14 cellular contexts compared by ENCODE assay signal in the genomic region with DNA sequence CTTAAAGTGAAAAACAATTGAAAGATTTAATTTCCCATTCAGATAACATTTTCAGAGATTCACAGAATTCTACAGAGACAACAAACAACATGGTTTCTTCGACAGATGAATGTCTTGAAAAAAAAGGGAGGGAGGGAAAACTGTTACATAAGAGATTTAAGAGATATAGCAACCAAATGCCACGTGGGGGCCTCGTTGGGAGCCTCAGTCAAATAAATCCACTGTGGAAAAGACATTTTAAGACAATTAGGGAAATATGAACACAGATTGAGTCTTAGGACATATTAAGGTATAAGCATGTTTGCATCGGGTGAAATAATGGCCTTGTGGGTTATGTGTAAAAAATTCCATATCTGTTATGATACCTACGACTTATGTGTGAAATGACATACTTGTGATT. TPM values are rescaled to one million over a fixed set of nuclear protein-coding genes. Genes with fewer than 3 reads are reported as not detected.
A peak's percentile ranks its signal among the peaks of the same experiment; 100 is the strongest.
DNase-seq lines count a peak whose midpoint lies in the region; ATAC-seq and TF ChIP-seq lines count a peak whose summit lies in the region.
"Had no signal": no experiment of that assay in that cellular context is flagged by ENCODE, and none has a peak within 500 bp of the region (broad histone marks: within the 10 kb centered on the region; RNA-seq: fewer than 3 reads in every experiment).

No MANE protein-coding gene starts in this region.

- no peak overlapping the region for H2BK20ac ChIP-seq in H9 (ENCODE audit: low read depth, low read length, poor library complexity, severe bottlenecking)

- no peak overlapping the region for H3K18ac ChIP-seq in H9 (ENCODE audit: insufficient read length, low read depth, low read length)

- no peaks in the 10 kb centered on the region for H3K9me3 ChIP-seq in H9 (ENCODE audit: control insufficient read depth, low read depth, low read length)
- H3K9me3 ChIP-seq: colonic mucosa, suprapubic skin had no signal

- H3K9ac ChIP-seq in H9 (ENCODE audit: extremely low read depth, insufficient read length, low read length) = no peak overlapping the region

- no peak overlapping the region for H3K23ac ChIP-seq in H9 (ENCODE audit: insufficient read length, low read depth, low read length)

- no peak overlapping the region for H4K8ac ChIP-seq in H9 (replicated peaks; ENCODE audit: insufficient read length, low read depth, low read length)

- no peak overlapping the region for H2AK5ac ChIP-seq in H9 (ENCODE audit: insufficient read length, low read length)

- no peak overlapping the region for H3K56ac ChIP-seq in H9 (ENCODE audit: insufficient read length, low read depth, low read length)

- H3K9me3 Mint-ChIP-seq in CD14-positive monocyte (no peaks in the 10 kb centered on the region), H9 (no peaks in the 10 kb centered on the region)
- H3K9me3 Mint-ChIP-seq in stimulated activated effector memory CD8-positive, alpha-beta T cell treated with anti-CD3 and anti-CD28 coated beads, Interleukin-12 subunit alpha, Interleukin-12 subunit beta, amount 100 ng/mL, for 72 hours = no peaks in the 10 kb centered on the region
- no peaks in the 10 kb centered on the region for H3K9me3 Mint-ChIP-seq in activated naive CD8-positive, alpha-beta T cell treated with anti-CD3 and anti-CD28 coated beads for 36 hours
- H3K9me3 Mint-ChIP-seq: activated naive CD4-positive, alpha-beta T cell treated with anti-CD3 and anti-CD28 coated beads, Interleukin-2, amount 10 ng/mL, durations not matched to agents 7 days and 5 days had no signal

- no peaks in the 10 kb centered on the region; the same call in 1 of the 2 replicates for H3K27me3 ChIP-seq in H9 (ENCODE audit: insufficient read depth, low read length)
- H3K27me3 ChIP-seq: colonic mucosa, suprapubic skin had no signal

- no peaks in the 10 kb centered on the region for H4K20me1 ChIP-seq in H9 (ENCODE audit: control insufficient read depth, insufficient read depth, insufficient read length)

- TF ChIP-seq CTCF in CD14-positive monocyte (IDR thresholded peaks at IDR 0.05) (peak; percentile 18), H9 (conservative IDR thresholded peaks at IDR 0.05) (peak; percentile 39; the same call in 2 of the 3 replicates), fibroblast of the aortic adventitia (IDR thresholded peaks at IDR 0.05; ENCODE audit: insufficient read depth, low read length) (no peak)

- in situ Hi-C loops in SK-MEL-5 (cut with HindIII; ENCODE audit: low pct_unique_long_range_greater_than_20kb, low sequenced_read_pairs) = loop anchor here (25.0 kb wide), 1 partner anchor 145 kb away; the partner anchor contains the start of gene TTLL3

- WGBS in H9 (ENCODE audit: extremely low coverage, insufficient read length, low lambda C conversion rate) = no CpG with 5 or more reads among the region's 5 CpGs

- H4K5ac ChIP-seq in H9 (ENCODE audit: insufficient read length, low read depth, low read length) = no peak overlapping the region

- ATAC-seq in stimulated activated effector memory CD8-positive, alpha-beta T cell treated with anti-CD3 and anti-CD28 coated beads, Interleukin-12 subunit alpha, Interleukin-12 subunit beta, amount 100 ng/mL, for 72 hours = no peak
- ATAC-seq in GM21367 (IDR thresholded peaks at IDR 0.05; ENCODE audit: unreplicated experiment) = no peak
- ATAC-seq: Right ventricle myocardium inferior had no signal

- peaks cover 9 to 15% of the 10 kb centered on the region in 2 donors for H3K36me3 Mint-ChIP-seq in CD14-positive monocyte
- no peaks in the 10 kb centered on the region for H3K36me3 Mint-ChIP-seq in H9 (ENCODE audit: insufficient read depth in 1 of 3, low read depth in 3 of 3)
- H3K36me3 Mint-ChIP-seq in stimulated activated effector memory CD8-positive, alpha-beta T cell treated with anti-CD3 and anti-CD28 coated beads, Interleukin-12 subunit alpha, Interleukin-12 subunit beta, amount 100 ng/mL, for 72 hours = no peaks in the 10 kb centered on the region
- no peaks in the 10 kb centered on the region for H3K36me3 Mint-ChIP-seq in activated naive CD8-positive, alpha-beta T cell treated with anti-CD3 and anti-CD28 coated beads for 36 hours
- H3K36me3 Mint-ChIP-seq: activated naive CD4-positive, alpha-beta T cell treated with anti-CD3 and anti-CD28 coated beads, Interleukin-2, amount 10 ng/mL, durations not matched to agents 7 days and 5 days had no signal

- H3K14ac ChIP-seq in H9 (ENCODE audit: insufficient read depth, low read length) = no peak overlapping the region

- H3K27ac ChIP-seq in H9 (ENCODE audit: insufficient read length, low read depth, low read length) = no peak overlapping the region
- H3K27ac ChIP-seq: colonic mucosa, suprapubic skin had no signal

- H2BK120ac ChIP-seq in H9 (ENCODE audit: low read depth, low read length, poor library complexity, severe bottlenecking) = no peak overlapping the region

- H2AFZ ChIP-seq in H9 (ENCODE audit: low read length) = no peak overlapping the region

- H3K27me3 Mint-ChIP-seq in CD14-positive monocyte (ENCODE audit: low read depth in 3 of 3) = peaks cover 2 to 9% (median 8%) of the 10 kb centered on the region in 3 donors
- peaks cover 46% of the 10 kb centered on the region for H3K27me3 Mint-ChIP-seq in H9 (ENCODE audit: low read depth)
- H3K27me3 Mint-ChIP-seq in activated naive CD8-positive, alpha-beta T cell treated with anti-CD3 and anti-CD28 coated beads for 36 hours = no peaks in the 10 kb centered on the region
- H3K27me3 Mint-ChIP-seq: activated naive CD4-positive, alpha-beta T cell treated with anti-CD3 and anti-CD28 coated beads, Interleukin-2, amount 10 ng/mL, durations not matched to agents 7 days and 5 days had no signal

- H4K91ac ChIP-seq in H9 (ENCODE audit: insufficient read length, low read depth, low read length) = no peak overlapping the region

- H3K79me2 ChIP-seq in H9 (ENCODE audit: insufficient read depth, low read length) = no peaks in the 10 kb centered on the region

- H2BK5ac ChIP-seq in H9 (ENCODE audit: insufficient read length, low read length) = no peak overlapping the region

- DNase-seq in CD14-positive monocyte (ENCODE audit: low spot score) (no peak), H9 (peak; percentile 1), SK-MEL-5 (ENCODE audit: low read depth, low spot score) (peak; percentile 39), fibroblast of the aortic adventitia (ENCODE audit: low read depth) (peak; percentile 40), islet precursor cell (no peak)
- DNase-seq in stimulated activated effector memory CD8-positive, alpha-beta T cell treated with anti-CD3 and anti-CD28 coated beads, Interleukin-12 subunit alpha, Interleukin-12 subunit beta, amount 100 ng/mL, for 72 hours (ENCODE audit: low spot score in 2 of 2) = no peak
- DNase-seq in activated naive CD8-positive, alpha-beta T cell treated with anti-CD3 and anti-CD28 coated beads for 36 hours = no peak
- DNase-seq: activated naive CD4-positive, alpha-beta T cell treated with anti-CD3 and anti-CD28 coated beads, Interleukin-2, amount 10 ng/mL, durations not matched to agents 7 days and 5 days; colonic mucosa; NCI-H1092 had no signal

- no peak overlapping the region for H2BK15ac ChIP-seq in H9 (ENCODE audit: low read depth, low read length)

- H3K4ac ChIP-seq in H9 (ENCODE audit: low read depth, low read length) = no peak overlapping the region

- no peaks in the 10 kb centered on the region for H3K23me2 ChIP-seq in H9 (ENCODE audit: insufficient read length, low read depth, low read length, poor library complexity, severe bottlenecking)

- H3K79me1 ChIP-seq in H9 (ENCODE audit: insufficient read depth, low read depth, low read length, poor library complexity, severe bottlenecking) = no peaks in the 10 kb centered on the region

- intact Hi-C loops in CD14-positive monocyte (cut with micrococcal nuclease) = no loop called here

- no peak overlapping the region for H3T11ph ChIP-seq in H9 (ENCODE audit: low read length)

- H3K4me3 Mint-ChIP-seq in CD14-positive monocyte = no peak overlapping the region
- H3K4me3 Mint-ChIP-seq in H9 = no peak overlapping the region
- H3K4me3 Mint-ChIP-seq in stimulated activated effector memory CD8-positive, alpha-beta T cell treated with anti-CD3 and anti-CD28 coated beads, Interleukin-12 subunit alpha, Interleukin-12 subunit beta, amount 100 ng/mL, for 72 hours = no peak overlapping the region
- no peak overlapping the region for H3K4me3 Mint-ChIP-seq in activated naive CD8-positive, alpha-beta T cell treated with anti-CD3 and anti-CD28 coated beads for 36 hours
- H3K4me3 Mint-ChIP-seq: activated naive CD4-positive, alpha-beta T cell treated with anti-CD3 and anti-CD28 coated beads, Interleukin-2, amount 10 ng/mL, durations not matched to agents 7 days and 5 days had no signal

- no peak overlapping the region for H2BK12ac ChIP-seq in H9 (ENCODE audit: insufficient read length, low read depth, low read length)

- no peak overlapping the region for H3K4me2 ChIP-seq in H9 (ENCODE audit: insufficient read depth, insufficient read length, low read length)
- H3K4me2 ChIP-seq: smooth muscle cell had no signal

- peaks cover 3% of the 10 kb centered on the region; the same call in 1 of the 2 replicates for H3K4me1 ChIP-seq in H9 (ENCODE audit: insufficient read depth, low read length)
- H3K4me1 ChIP-seq: colonic mucosa had no signal

- H3K4me1 Mint-ChIP-seq in CD14-positive monocyte (peaks cover 8% of the 10 kb centered on the region), H9 (peaks cover 24 to 31% of the 10 kb centered on the region in 2 experiments)
- no peaks in the 10 kb centered on the region for H3K4me1 Mint-ChIP-seq in stimulated activated effector memory CD8-positive, alpha-beta T cell treated with anti-CD3 and anti-CD28 coated beads, Interleukin-12 subunit alpha, Interleukin-12 subunit beta, amount 100 ng/mL, for 72 hours
- peaks cover 5% of the 10 kb centered on the region for H3K4me1 Mint-ChIP-seq in activated naive CD8-positive, alpha-beta T cell treated with anti-CD3 and anti-CD28 coated beads for 36 hours

- no peak overlapping the region for H3K4me3 ChIP-seq in fibroblast of the aortic adventitia (ENCODE audit: low read depth, low read length)
- H3K4me3 ChIP-seq: colonic mucosa, smooth muscle cell, suprapubic skin had no signal

- peak overlapping the region in 1 of 7 donors; percentile 15 for H3K27ac Mint-ChIP-seq in CD14-positive monocyte
- no peak overlapping the region for H3K27ac Mint-ChIP-seq in H9
- no peak overlapping the region for H3K27ac Mint-ChIP-seq in stimulated activated effector memory CD8-positive, alpha-beta T cell treated with anti-CD3 and anti-CD28 coated beads, Interleukin-12 subunit alpha, Interleukin-12 subunit beta, amount 100 ng/mL, for 72 hours
- no peak overlapping the region for H3K27ac Mint-ChIP-seq in activated naive CD8-positive, alpha-beta T cell treated with anti-CD3 and anti-CD28 coated beads for 36 hours
- H3K27ac Mint-ChIP-seq: activated naive CD4-positive, alpha-beta T cell treated with anti-CD3 and anti-CD28 coated beads, Interleukin-2, amount 10 ng/mL, durations not matched to agents 7 days and 5 days had no signal

RNA-seq across cellular contexts. Expression of gene PRRT3, which starts 5.0 kb away (rescaled TPM):
- polyA plus RNA-seq in CD14-positive monocyte = under 1 TPM; 0.11 to 0.31 TPM
- total RNA-seq in H9 (2021) = 18.8 and 19.5 TPM in 2 replicates
- 0.34 and 0.51 TPM in 2 replicates for total RNA-seq in SK-MEL-5 (2014; rRNA removed; shearing (Covaris generic))
- 0.99 and 1.1 TPM in 2 replicates for polyA plus RNA-seq in SK-MEL-5 (2015; cell fraction: cytosol; rRNA removed)
- 0.88 and 1.1 TPM in 2 replicates for polyA plus RNA-seq in SK-MEL-5 (2015; cell fraction: nucleus; rRNA removed)
- 4.2 and 5.5 TPM in 2 replicates for total RNA-seq in fibroblast of the aortic adventitia (ENCODE audit: low replicate concordance)
- 1 to 10 TPM; 8.0 to 8.6 TPM for total RNA-seq in activated naive CD8-positive, alpha-beta T cell treated with anti-CD3 and anti-CD28 coated beads for 36 hours

RNA-seq across cellular contexts. Expression of gene CRELD1, which starts 23.6 kb away (rescaled TPM):
- 10 to 100 TPM; 16.1 to 19.2 TPM for polyA plus RNA-seq in CD14-positive monocyte
- total RNA-seq in H9 (2021) = 15.5 and 17.2 TPM in 2 replicates
- 47.7 and 50.2 TPM in 2 replicates for total RNA-seq in SK-MEL-5 (2014; rRNA removed; shearing (Covaris generic))
- polyA plus RNA-seq in SK-MEL-5 (2015; cell fraction: cytosol; rRNA removed) = 85.0 and 90.9 TPM in 2 replicates
- 118 and 130 TPM in 2 replicates for polyA plus RNA-seq in SK-MEL-5 (2015; cell fraction: nucleus; rRNA removed)
- 7.2 and 13.2 TPM in 2 replicates for total RNA-seq in fibroblast of the aortic adventitia (ENCODE audit: low replicate concordance)
- total RNA-seq in activated naive CD8-positive, alpha-beta T cell treated with anti-CD3 and anti-CD28 coated beads for 36 hours = 1 to 10 TPM; 7.9 to 10.0 TPM

RNA-seq across cellular contexts. Expression of gene EMC3, which starts 29.4 kb away (rescaled TPM):
- polyA plus RNA-seq in CD14-positive monocyte = 100 to 1,000 TPM; 105 to 111 TPM
- 39.3 and 45.6 TPM in 2 replicates for total RNA-seq in H9 (2021)
- total RNA-seq in SK-MEL-5 (2014; rRNA removed; shearing (Covaris generic)) = 213 and 253 TPM in 2 replicates
- polyA plus RNA-seq in SK-MEL-5 (2015; cell fraction: cytosol; rRNA removed) = 122 and 142 TPM in 2 replicates
- polyA plus RNA-seq in SK-MEL-5 (2015; cell fraction: nucleus; rRNA removed) = 39.5 and 51.5 TPM in 2 replicates
- total RNA-seq in fibroblast of the aortic adventitia (ENCODE audit: low replicate concordance) = 17.9 and 59.7 TPM in 2 replicates
- total RNA-seq in activated naive CD8-positive, alpha-beta T cell treated with anti-CD3 and anti-CD28 coated beads for 36 hours = 10 to 100 TPM; 44.7 to 46.7 TPM

RNA-seq across cellular contexts. Expression of gene IL17RC, which starts 40.3 kb away (rescaled TPM):
- 1 to 10 TPM; 8.3 to 9.3 TPM for polyA plus RNA-seq in CD14-positive monocyte
- total RNA-seq in H9 (2021) (6.8 and 9.1 TPM in 2 replicates), fibroblast of the aortic adventitia (ENCODE audit: low replicate concordance) (47.9 and 52.2 TPM in 2 replicates)
- 49.0 and 49.1 TPM in 2 replicates for total RNA-seq in SK-MEL-5 (2014; rRNA removed; shearing (Covaris generic))
- polyA plus RNA-seq in SK-MEL-5 (2015; cell fraction: cytosol; rRNA removed) = 70.7 and 72.3 TPM in 2 replicates
- 123 and 131 TPM in 2 replicates for polyA plus RNA-seq in SK-MEL-5 (2015; cell fraction: nucleus; rRNA removed)
- total RNA-seq in activated naive CD8-positive, alpha-beta T cell treated with anti-CD3 and anti-CD28 coated beads for 36 hours = under 1 TPM; 0.36 to 0.60 TPM

RNA-seq across cellular contexts. Expression of gene IL17RE, which starts 54.6 kb away (rescaled TPM):
- not detected for polyA plus RNA-seq in CD14-positive monocyte
- 2.0 and 2.1 TPM in 2 replicates for total RNA-seq in H9 (2021)
- total RNA-seq in SK-MEL-5 (2014; rRNA removed; shearing (Covaris generic)) = 0.05 and 0.29 TPM in 2 replicates
- 1.1 and 1.9 TPM in 2 replicates for polyA plus RNA-seq in SK-MEL-5 (2015; cell fraction: cytosol; rRNA removed)
- polyA plus RNA-seq in SK-MEL-5 (2015; cell fraction: nucleus; rRNA removed) = 5.8 and 9.9 TPM in 2 replicates
- 1.5 and 3.1 TPM in 2 replicates for total RNA-seq in fibroblast of the aortic adventitia (ENCODE audit: low replicate concordance)
- 1 to 10 TPM; 1.2 to 1.8 TPM for total RNA-seq in activated naive CD8-positive, alpha-beta T cell treated with anti-CD3 and anti-CD28 coated beads for 36 hours

Comparison
In these comparisons a context has a peak if more than half of its experiments do, and no peak if none do; other contexts are left out.
1. DNase-seq: peak in H9 (single experiment), SK-MEL-5 (single experiment) and fibroblast of the aortic adventitia (single experiment); none in CD14-positive monocyte (single experiment), islet precursor cell (single experiment), stimulated activated effector memory CD8-positive, alpha-beta T cell treated with anti-CD3 and anti-CD28 coated beads, Interleukin-12 subunit alpha, Interleukin-12 subunit beta, amount 100 ng/mL, for 72 hours (0 of 2) and activated naive CD8-positive, alpha-beta T cell treated with anti-CD3 and anti-CD28 coated beads for 36 hours (single experiment).